In genomic region chr11:65204646-65205601, GRCh38 we compare ENCODE assay signal across 1 cellular context.
TF ChIP-seq lines count a peak whose summit lies in the region.

No MANE protein-coding gene starts in this region.

TF ChIP-seq in HepG2, 621 proteins besides CTCF, POLR2A, EP300 and RAD21:
- TF ChIP-seq ZFP36L1 (CRISPR knock-in tag; IDR thresholded peaks at IDR 0.05): no peak
- TF ChIP-seq, protein P1, sequence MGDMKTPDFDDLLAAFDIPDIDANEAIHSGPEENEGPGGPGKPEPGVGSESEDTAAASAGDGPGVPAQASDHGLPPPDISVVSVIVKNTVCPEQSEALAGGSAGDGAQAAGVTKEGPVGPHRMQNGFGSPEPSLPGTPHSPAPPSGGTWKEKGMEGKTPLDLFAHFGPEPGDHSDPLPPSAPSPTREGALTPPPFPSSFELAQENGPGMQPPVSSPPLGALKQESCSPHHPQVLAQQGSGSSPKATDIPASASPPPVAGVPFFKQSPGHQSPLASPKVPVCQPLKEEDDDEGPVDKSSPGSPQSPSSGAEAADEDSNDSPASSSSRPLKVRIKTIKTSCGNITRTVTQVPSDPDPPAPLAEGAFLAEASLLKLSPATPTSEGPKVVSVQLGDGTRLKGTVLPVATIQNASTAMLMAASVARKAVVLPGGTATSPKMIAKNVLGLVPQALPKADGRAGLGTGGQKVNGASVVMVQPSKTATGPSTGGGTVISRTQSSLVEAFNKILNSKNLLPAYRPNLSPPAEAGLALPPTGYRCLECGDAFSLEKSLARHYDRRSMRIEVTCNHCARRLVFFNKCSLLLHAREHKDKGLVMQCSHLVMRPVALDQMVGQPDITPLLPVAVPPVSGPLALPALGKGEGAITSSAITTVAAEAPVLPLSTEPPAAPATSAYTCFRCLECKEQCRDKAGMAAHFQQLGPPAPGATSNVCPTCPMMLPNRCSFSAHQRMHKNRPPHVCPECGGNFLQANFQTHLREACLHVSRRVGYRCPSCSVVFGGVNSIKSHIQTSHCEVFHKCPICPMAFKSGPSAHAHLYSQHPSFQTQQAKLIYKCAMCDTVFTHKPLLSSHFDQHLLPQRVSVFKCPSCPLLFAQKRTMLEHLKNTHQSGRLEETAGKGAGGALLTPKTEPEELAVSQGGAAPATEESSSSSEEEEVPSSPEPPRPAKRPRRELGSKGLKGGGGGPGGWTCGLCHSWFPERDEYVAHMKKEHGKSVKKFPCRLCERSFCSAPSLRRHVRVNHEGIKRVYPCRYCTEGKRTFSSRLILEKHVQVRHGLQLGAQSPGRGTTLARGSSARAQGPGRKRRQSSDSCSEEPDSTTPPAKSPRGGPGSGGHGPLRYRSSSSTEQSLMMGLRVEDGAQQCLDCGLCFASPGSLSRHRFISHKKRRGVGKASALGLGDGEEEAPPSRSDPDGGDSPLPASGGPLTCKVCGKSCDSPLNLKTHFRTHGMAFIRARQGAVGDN (CRISPR knock-in tag; IDR thresholded peaks at IDR 0.05): no peak; the same call in none of the 2 replicates
- TF ChIP-seq ZNF770 (CRISPR knock-in tag; IDR thresholded peaks at IDR 0.05): peak; percentile 56; the same call in 1 of the 2 replicates
- TF ChIP-seq ZNF3 (CRISPR knock-in tag; IDR thresholded peaks at IDR 0.05): peak; percentile 88
- 0 out of 2 replicates have a peak, but pooled peaks have one; percentile 19 for TF ChIP-seq KDM3A (CRISPR knock-in tag; IDR thresholded peaks at IDR 0.05; ENCODE audit: low read depth)
- TF ChIP-seq, protein P2, sequence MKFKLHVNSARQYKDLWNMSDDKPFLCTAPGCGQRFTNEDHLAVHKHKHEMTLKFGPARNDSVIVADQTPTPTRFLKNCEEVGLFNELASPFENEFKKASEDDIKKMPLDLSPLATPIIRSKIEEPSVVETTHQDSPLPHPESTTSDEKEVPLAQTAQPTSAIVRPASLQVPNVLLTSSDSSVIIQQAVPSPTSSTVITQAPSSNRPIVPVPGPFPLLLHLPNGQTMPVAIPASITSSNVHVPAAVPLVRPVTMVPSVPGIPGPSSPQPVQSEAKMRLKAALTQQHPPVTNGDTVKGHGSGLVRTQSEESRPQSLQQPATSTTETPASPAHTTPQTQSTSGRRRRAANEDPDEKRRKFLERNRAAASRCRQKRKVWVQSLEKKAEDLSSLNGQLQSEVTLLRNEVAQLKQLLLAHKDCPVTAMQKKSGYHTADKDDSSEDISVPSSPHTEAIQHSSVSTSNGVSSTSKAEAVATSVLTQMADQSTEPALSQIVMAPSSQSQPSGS (CRISPR knock-in tag; IDR thresholded peaks at IDR 0.05): no peak
- TF ChIP-seq ZNF263 (CRISPR knock-in tag; IDR thresholded peaks at IDR 0.05): peak; percentile 18; the same call in 1 of the 2 replicates
- 0 out of 2 replicates have a peak, but pooled peaks have one; percentile 25 for TF ChIP-seq ZNF768 (CRISPR knock-in tag; IDR thresholded peaks at IDR 0.05)
- peak; percentile 79 for TF ChIP-seq AGO2 (optimal IDR thresholded peaks at IDR 0.05; ENCODE audit: low read depth, low read length)
- peak; percentile 25 for TF ChIP-seq YY1 (IDR thresholded peaks at IDR 0.05; ENCODE audit: insufficient read depth, insufficient replicate concordance, low read depth, low read length)
- TF ChIP-seq SRSF4 (IDR thresholded peaks at IDR 0.05; ENCODE audit: low read depth, low read length, poor library complexity, severe bottlenecking): no peak
- TF ChIP-seq RBFOX2 (IDR thresholded peaks at IDR 0.05; ENCODE audit: low read depth, low read length): peak; percentile 52; the same call in 1 of the 2 replicates
- TF ChIP-seq SMC3 (IDR thresholded peaks at IDR 0.05; ENCODE audit: low read length): peak; percentile 32; the same call in 1 of the 2 replicates
- 0 out of 2 replicates have a peak, but pooled peaks have one; percentile 21 for TF ChIP-seq FOXC1 (CRISPR knock-in tag; IDR thresholded peaks at IDR 0.05; ENCODE audit: borderline replicate concordance)
- peak; percentile 77 for TF ChIP-seq HNRNPK (IDR thresholded peaks at IDR 0.05; ENCODE audit: low read depth, low read length, poor library complexity, severe bottlenecking)
- TF ChIP-seq EZH2 (conservative IDR thresholded peaks at IDR 0.05; ENCODE audit: low read depth, low read length): no peak
- TF ChIP-seq PCBP1 (IDR thresholded peaks at IDR 0.05; ENCODE audit: borderline replicate concordance, low read depth, low read length): peak; percentile 73; the same call in 1 of the 2 replicates
- TF ChIP-seq, protein P3, sequence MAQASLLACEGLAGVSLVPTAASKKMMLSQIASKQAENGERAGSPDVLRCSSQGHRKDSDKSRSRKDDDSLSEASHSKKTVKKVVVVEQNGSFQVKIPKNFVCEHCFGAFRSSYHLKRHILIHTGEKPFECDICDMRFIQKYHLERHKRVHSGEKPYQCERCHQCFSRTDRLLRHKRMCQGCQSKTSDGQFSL (CRISPR knock-in tag; IDR thresholded peaks at IDR 0.05): peak; percentile 86
- peak; percentile 77 for TF ChIP-seq STAG1 (CRISPR knock-in tag; IDR thresholded peaks at IDR 0.05)
- no peak for TF ChIP-seq ATF1 (CRISPR knock-in tag; IDR thresholded peaks at IDR 0.05)
- 0 out of 4 replicates have a peak, but pooled peaks of 1 of the 2 experiments have one; percentile 26 for TF ChIP-seq HMGXB4 (CRISPR knock-in tag; IDR thresholded peaks at IDR 0.05; ENCODE audit: borderline replicate concordance in 1 of 2, low read depth in 1 of 2)
- no peak for TF ChIP-seq MYC (CRISPR knock-in tag; IDR thresholded peaks at IDR 0.05; ENCODE audit: borderline replicate concordance)
- peak; percentile 97 for TF ChIP-seq ZBTB33 (CRISPR knock-in tag; IDR thresholded peaks at IDR 0.05)
- peak; percentile 52; the same call in 1 of the 2 replicates for TF ChIP-seq MAZ (IDR thresholded peaks at IDR 0.05; ENCODE audit: borderline replicate concordance, low read depth, low read length)
- TF ChIP-seq MAZ (CRISPR knock-in tag; IDR thresholded peaks at IDR 0.05; ENCODE audit: low read depth): no peak
- TF ChIP-seq NPAS2 (CRISPR knock-in tag; IDR thresholded peaks at IDR 0.05; ENCODE audit: borderline replicate concordance): no peak
- TF ChIP-seq TAF15 (IDR thresholded peaks at IDR 0.05; ENCODE audit: low read depth, low read length, poor library complexity, severe bottlenecking): peak; percentile 74
- TF ChIP-seq, protein P4, sequence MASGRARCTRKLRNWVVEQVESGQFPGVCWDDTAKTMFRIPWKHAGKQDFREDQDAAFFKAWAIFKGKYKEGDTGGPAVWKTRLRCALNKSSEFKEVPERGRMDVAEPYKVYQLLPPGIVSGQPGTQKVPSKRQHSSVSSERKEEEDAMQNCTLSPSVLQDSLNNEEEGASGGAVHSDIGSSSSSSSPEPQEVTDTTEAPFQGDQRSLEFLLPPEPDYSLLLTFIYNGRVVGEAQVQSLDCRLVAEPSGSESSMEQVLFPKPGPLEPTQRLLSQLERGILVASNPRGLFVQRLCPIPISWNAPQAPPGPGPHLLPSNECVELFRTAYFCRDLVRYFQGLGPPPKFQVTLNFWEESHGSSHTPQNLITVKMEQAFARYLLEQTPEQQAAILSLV (CRISPR knock-in tag; IDR thresholded peaks at IDR 0.05; ENCODE audit: borderline replicate concordance): 0 out of 2 replicates have a peak, but pooled peaks have one; percentile 10
TF ChIP-seq in HepG2: peak in this region for 19.
